2 cellular contexts compared by ENCODE assay signal in genomic region chr10:103737735-103738367, GRCh38.
TF ChIP-seq lines count a peak whose summit lies in the region.

No MANE protein-coding gene starts in this region.

TF ChIP-seq in IMR-90, 13 proteins besides CTCF, POLR2A, EP300 and RAD21:
- TF ChIP-seq BHLHE40 (IDR thresholded peaks at IDR 0.05; ENCODE audit: low read depth, low read length) (no peak), RCOR1 (IDR thresholded peaks at IDR 0.05; ENCODE audit: insufficient replicate concordance, low read length) (no peak), MXI1 (IDR thresholded peaks at IDR 0.05; ENCODE audit: borderline replicate concordance, low read depth, low read length) (no peak)
- TF ChIP-seq, protein P1, sequence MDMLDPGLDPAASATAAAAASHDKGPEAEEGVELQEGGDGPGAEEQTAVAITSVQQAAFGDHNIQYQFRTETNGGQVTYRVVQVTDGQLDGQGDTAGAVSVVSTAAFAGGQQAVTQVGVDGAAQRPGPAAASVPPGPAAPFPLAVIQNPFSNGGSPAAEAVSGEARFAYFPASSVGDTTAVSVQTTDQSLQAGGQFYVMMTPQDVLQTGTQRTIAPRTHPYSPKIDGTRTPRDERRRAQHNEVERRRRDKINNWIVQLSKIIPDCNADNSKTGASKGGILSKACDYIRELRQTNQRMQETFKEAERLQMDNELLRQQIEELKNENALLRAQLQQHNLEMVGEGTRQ (IDR thresholded peaks at IDR 0.05; ENCODE audit: low read depth, low read length) = no peak
TF ChIP-seq in IMR-90: peak in this region for 0.

TF ChIP-seq in H1, 55 proteins besides CTCF, POLR2A, EP300 and RAD21:
- no peak for TF ChIP-seq SUZ12 (IDR thresholded peaks at IDR 0.05; ENCODE audit: low read length)
- no peak for TF ChIP-seq EZH2 (IDR thresholded peaks at IDR 0.05; ENCODE audit: low read depth, low read length, severe bottlenecking)
- TF ChIP-seq SIX5 (IDR thresholded peaks at IDR 0.05; ENCODE audit: low read depth, low read length) = no peak
- no peak for TF ChIP-seq BRCA1 (IDR thresholded peaks at IDR 0.05; ENCODE audit: low read depth, low read length)
- TF ChIP-seq TAF7 (optimal IDR thresholded peaks at IDR 0.05; ENCODE audit: borderline replicate concordance, low read depth, low read length) = no peak
- no peak for TF ChIP-seq RXRA (IDR thresholded peaks at IDR 0.05; ENCODE audit: insufficient read depth, low read depth, low read length)
- no peak for TF ChIP-seq ZNF274 (IDR thresholded peaks at IDR 0.05; ENCODE audit: borderline replicate concordance, extremely low read depth, low read length)
- no peak for TF ChIP-seq RNF2 (IDR thresholded peaks at IDR 0.05; ENCODE audit: borderline replicate concordance, low read depth, low read length, missing control alignments, poor library complexity, severe bottlenecking)
- TF ChIP-seq ASH2L (IDR thresholded peaks at IDR 0.05; ENCODE audit: low read length) = no peak
- no peak for TF ChIP-seq CHD2 (IDR thresholded peaks at IDR 0.05; ENCODE audit: low read length)
- TF ChIP-seq KDM4A (IDR thresholded peaks at IDR 0.05; ENCODE audit: low read depth, low read length, severe bottlenecking) = no peak
- no peak for TF ChIP-seq JUN (IDR thresholded peaks at IDR 0.05; ENCODE audit: low read depth, low read length)
- TF ChIP-seq MAFK (IDR thresholded peaks at IDR 0.05; ENCODE audit: low read depth, low read length) = no peak
- no peak for TF ChIP-seq NRF1 (IDR thresholded peaks at IDR 0.05; ENCODE audit: low read depth, low read length)
- no peak for TF ChIP-seq NANOG (IDR thresholded peaks at IDR 0.05; ENCODE audit: insufficient read depth, low read depth, low read length, poor library complexity, severe bottlenecking)
- no peak for TF ChIP-seq CTBP2 (IDR thresholded peaks at IDR 0.05; ENCODE audit: borderline replicate concordance, insufficient read depth, insufficient read length, low read length)
- TF ChIP-seq CREB1 (IDR thresholded peaks at IDR 0.05) = no peak
TF ChIP-seq in H1: peak in this region for 0.
